ENCODE assay signal across 16 cellular contexts in the genomic region with DNA sequence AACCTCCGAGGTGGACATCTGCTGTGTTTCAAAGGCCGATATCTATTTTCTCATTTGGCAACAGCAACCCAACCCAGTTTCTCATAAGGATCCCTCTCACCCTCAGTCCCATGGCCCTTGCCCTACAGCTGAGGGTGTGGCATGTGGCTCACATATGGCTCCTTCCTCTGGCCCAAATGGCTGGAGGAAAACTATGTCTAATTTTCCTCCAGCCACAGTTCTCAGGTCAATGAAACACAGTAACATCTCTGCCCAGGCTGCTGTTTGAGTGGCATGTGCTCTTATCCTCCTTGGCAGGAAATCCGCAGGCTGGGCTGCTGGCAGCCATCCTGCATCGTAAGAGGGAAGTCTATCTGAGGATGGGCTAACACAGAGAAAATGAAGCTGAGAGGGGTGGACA. TPM values are rescaled to one million over a fixed set of nuclear protein-coding genes. Genes with fewer than 3 reads are reported as not detected.
DNase-seq lines count a peak whose midpoint lies in the region; ATAC-seq and TF ChIP-seq lines count a peak whose summit lies in the region.
"Had no signal": no experiment of that assay in that cellular context is flagged by ENCODE, and none has a peak within 500 bp of the region (broad histone marks: within the 10 kb centered on the region; RNA-seq: fewer than 3 reads in every experiment).

No MANE protein-coding gene starts in this region.

- TF ChIP-seq CTCF in breast epithelium (IDR thresholded peaks at IDR 0.05) (no peak), mammary epithelial cell (conservative IDR thresholded peaks at IDR 0.05 in 1 of 2, IDR thresholded peaks at IDR 0.05 in 1 of 2; ENCODE audit: extremely low read depth in 1 of 2, insufficient read depth in 1 of 2, low read depth in 1 of 2, low read length in 2 of 2) (no peak), gastroesophageal sphincter (IDR thresholded peaks at IDR 0.05) (no peak)

- dilution Hi-C loops in mammary epithelial cell (cut with HindIII; ENCODE audit: low sequenced_read_pairs), result no loop called here

- H3K36me3 ChIP-seq in breast epithelium (no peaks in the 10 kb centered on the region), mammary epithelial cell (ENCODE audit: insufficient read depth, low read length) (peaks cover 8% of the 10 kb centered on the region), gastroesophageal sphincter (peaks cover 0 to 35% of the 10 kb centered on the region in 2 donors), urinary bladder (ENCODE audit: insufficient read depth) (no peaks in the 10 kb centered on the region)

- no peak overlapping the region for H2AFZ ChIP-seq in mammary epithelial cell (ENCODE audit: low read depth, low read length)

- H3K4me1 ChIP-seq in breast epithelium (peaks cover 0 to 9% of the 10 kb centered on the region in 2 donors), mammary epithelial cell (ENCODE audit: insufficient read depth, low read length) (peaks cover 25% of the 10 kb centered on the region), gastroesophageal sphincter (peaks cover 0 to 53% (median 18%) of the 10 kb centered on the region in 3 donors), urinary bladder (ENCODE audit: insufficient read depth) (no peaks in the 10 kb centered on the region)

- ATAC-seq in gastroesophageal sphincter (no peak), GM18519 (IDR thresholded peaks at IDR 0.05; ENCODE audit: low FRiP score, unreplicated experiment) (no peak)

- H4K20me1 ChIP-seq in mammary epithelial cell (ENCODE audit: insufficient read depth, low read length), result no peaks in the 10 kb centered on the region

- no peaks in the 10 kb centered on the region for H3K9me3 ChIP-seq in breast epithelium
- H3K9me3 ChIP-seq in mammary epithelial cell (replicated peaks; ENCODE audit: insufficient read depth, low read length), result no peaks in the 10 kb centered on the region
- H3K9me3 ChIP-seq in gastroesophageal sphincter, result no peaks in the 10 kb centered on the region
- H3K9me3 ChIP-seq: SK-N-SH had no signal

- H3K27ac ChIP-seq in breast epithelium (peak overlapping the region; percentile 52 to 89), mammary epithelial cell (ENCODE audit: insufficient read depth, low read depth, low read length) (no peak overlapping the region), gastroesophageal sphincter (peak overlapping the region in 3 of 4 donors; percentile 73 to 89 (median 74)), urinary bladder (ENCODE audit: low read depth) (peak overlapping the region; percentile 95)

- in situ Hi-C loops in mammary epithelial cell (cut with MboI; ENCODE audit: low sequenced_read_pairs in 2 of 2), result loop anchor here (5.0 kb wide), 2 partner anchors 64 to 69 kb away; partner anchors contain the start of gene WDR81 (in 1 of the 2)

- CTCF ChIA-PET in mammary epithelial cell (lab: Charles Lee; ENCODE audit: low non-redundant PET), result no interaction called here

- H3K9ac ChIP-seq in mammary epithelial cell (ENCODE audit: insufficient read depth, low read length), result no peak overlapping the region
- H3K9ac ChIP-seq: SK-N-SH had no signal

- H3K4me3 ChIP-seq in breast epithelium (no peak overlapping the region), mammary epithelial cell (replicated peaks in 1 of 3; ENCODE audit: insufficient read depth in 1 of 3, low read depth in 2 of 3, low read length in 3 of 3) (no peak overlapping the region), gastroesophageal sphincter (no peak overlapping the region), urinary bladder (ENCODE audit: low read depth, low read length) (no peak overlapping the region)

- no peak overlapping the region for H3K4me2 ChIP-seq in mammary epithelial cell (ENCODE audit: insufficient read depth, low read depth, low read length)
- H3K4me2 ChIP-seq: SK-N-SH had no signal

- peaks cover 9% of the 10 kb centered on the region for H3K79me2 ChIP-seq in mammary epithelial cell (ENCODE audit: insufficient read depth, low read length)

- no peak for DNase-seq in breast epithelium (ENCODE audit: low spot score in 2 of 2)
- DNase-seq in mammary epithelial cell, result no peak
- peak; percentile 65 for DNase-seq in pons (ENCODE audit: low spot score)
- DNase-seq in NCI-H1417 treated with DMSO at 0.1 percent for 48 hours (lab: John Stamatoyannopoulos, UW), result no peak
- no peak for DNase-seq in effector CD8-positive, alpha-beta T cell (lab: John Stamatoyannopoulos, UW)
- DNase-seq: activated CD4-positive, alpha-beta T cell treated with anti-CD3 and anti-CD28 coated beads, Interleukin-2, amount 10 ng/mL, durations not matched to agents 24 days and 14 days; activated naive CD4-positive, alpha-beta T cell; HCEC 1CT; NCI-H1694 treated with DMSO at 0.1 percent for 48 hours; NCI-H82; occipital lobe; SK-N-SH had no signal

- no peak for TF ChIP-seq EP300 in gastroesophageal sphincter (IDR thresholded peaks at IDR 0.05)

- WGBS in mammary epithelial cell (ENCODE audit: low coverage, missing lambda C conversion rate), result 100% methylated on average over 4 of the region's 4 CpGs
- 48 to 61% methylated on average over 3 of the region's 4 CpGs for WGBS in gastroesophageal sphincter (ENCODE audit: low coverage in 1 of 2), 2 donors
- WGBS in urinary bladder, result 71% methylated on average over 4 of the region's 4 CpGs

- BruUV-seq in mammary epithelial cell (replicated peaks; lab: Mats Ljungman, UMichigan), result no TSS peak

- H3K27me3 ChIP-seq in breast epithelium (no peaks in the 10 kb centered on the region), mammary epithelial cell (ENCODE audit: insufficient read depth, low read length) (no peaks in the 10 kb centered on the region), gastroesophageal sphincter (no peaks in the 10 kb centered on the region)

- intact Hi-C loops in breast epithelium (cut with DNase I; ENCODE audit: low total_unique reads), result no loop called here
- intact Hi-C loops in mammary epithelial cell (cut with micrococcal nuclease), result loop anchor here (10.0 kb wide), 1 partner anchor 211 kb away; no protein-coding TSS in a partner anchor

- TF ChIP-seq POLR2A in breast epithelium (IDR thresholded peaks at IDR 0.05) (no peak), gastroesophageal sphincter (IDR thresholded peaks at IDR 0.05) (no peak)

RNA-seq across cellular contexts. Expression of gene SERPINF1, which starts 24.1 kb away (rescaled TPM):
- total RNA-seq in breast epithelium (1,000 to 10,000 TPM in 1 of 3 donors, 100 to 1,000 TPM in 2; 427 to 3,050 (median 615) TPM), mammary epithelial cell (10 to 100 TPM; 10.8 to 89.5 TPM), gastroesophageal sphincter (100 to 1,000 TPM; 136 to 634 (median 302) TPM), urinary bladder (303 TPM)
- polyA plus RNA-seq in mammary epithelial cell (85.4 TPM), urinary bladder (701 TPM)
- 77.9 TPM for polyA minus RNA-seq in mammary epithelial cell
- total RNA-seq: activated CD4-positive, alpha-beta T cell treated with anti-CD3 and anti-CD28 coated beads, Interleukin-2, amount 10 ng/mL, durations not matched to agents 24 days and 14 days had no signal

RNA-seq across cellular contexts. Expression of gene SERPINF2, which starts 43.3 kb away (rescaled TPM):
- 10 to 100 TPM; 18.4 to 30.1 (median 21.3) TPM for total RNA-seq in breast epithelium
- total RNA-seq in mammary epithelial cell, result 1 to 10 TPM; 5.7 to 7.3 TPM
- polyA plus RNA-seq in mammary epithelial cell, result 10.1 TPM
- 3.7 TPM for polyA minus RNA-seq in mammary epithelial cell
- total RNA-seq in gastroesophageal sphincter, result 1 to 10 TPM; 2.0 to 7.6 (median 5.1) TPM
- total RNA-seq in urinary bladder, result 0.37 TPM
- polyA plus RNA-seq in urinary bladder, result 21.3 TPM
- total RNA-seq: temporal lobe had no signal

RNA-seq across cellular contexts. Expression of gene SMYD4, which starts 43.8 kb away (rescaled TPM):
- 10 to 100 TPM; 16.0 to 20.3 (median 18.7) TPM for total RNA-seq in breast epithelium
- total RNA-seq in mammary epithelial cell, result 10 to 100 TPM; 12.7 to 15.0 TPM
- polyA plus RNA-seq in mammary epithelial cell, result 6.7 TPM
- 7.1 TPM for polyA minus RNA-seq in mammary epithelial cell
- 10 to 100 TPM in 2 of 4 donors, 1 to 10 TPM in 2; 8.1 to 14.0 (median 11.0) TPM for total RNA-seq in gastroesophageal sphincter
- total RNA-seq in urinary bladder, result 14.1 TPM
- 12.8 TPM for polyA plus RNA-seq in urinary bladder

RNA-seq across cellular contexts. Expression of gene RPA1, which starts 43.9 kb away (rescaled TPM):
- total RNA-seq in breast epithelium, result 10 to 100 TPM; 34.7 to 40.6 (median 34.7) TPM
- total RNA-seq in mammary epithelial cell, result 10 to 100 TPM; 17.2 to 78.5 TPM
- polyA plus RNA-seq in mammary epithelial cell, result 94.6 TPM
- polyA minus RNA-seq in mammary epithelial cell, result 117 TPM
- total RNA-seq in gastroesophageal sphincter, result 10 to 100 TPM; 22.0 to 33.0 (median 25.2) TPM
- 23.9 TPM for total RNA-seq in urinary bladder
- polyA plus RNA-seq in urinary bladder, result 46.3 TPM
